22 cellular contexts compared by ENCODE assay signal in genomic region chr3:193808317-193808716, GRCh38.
"Had no signal": no experiment of that assay in that cellular context is flagged by ENCODE, and none has a peak within 500 bp of the region (broad histone marks: within the 10 kb centered on the region; RNA-seq: fewer than 3 reads in every experiment).

No MANE protein-coding gene starts in this region.

- FAIRE-seq: islet of Langerhans, kidney, small intestine had no signal

- H3K9me3 ChIP-seq: left lung, lower lobe of right lung, ovary, prostate gland, sigmoid colon, spleen, suprapubic skin, thoracic aorta, tibial artery, uterus had no signal

- H3K27me3 ChIP-seq: left lung, ovary, sigmoid colon, spleen, suprapubic skin, uterus had no signal

- H3K4me1 ChIP-seq: left lung, lower lobe of right lung, prostate gland, spleen, suprapubic skin, tibial artery, uterus had no signal

- H3K4me3 ChIP-seq: left lung, lower lobe of right lung, ovary, prostate gland, sigmoid colon, spleen, suprapubic skin, thoracic aorta, tibial artery, uterus had no signal

- H3K27ac ChIP-seq: left lung, lower lobe of right lung, ovary, prostate gland, sigmoid colon, spleen, suprapubic skin, thoracic aorta, tibial artery, uterus had no signal

- DNase-seq: hypothalamus; immature natural killer cell; kidney; left colon; left lung; lower lobe of right lung; mammary epithelial cell; mesenchymal stem cell; naive thymus-derived CD4-positive, alpha-beta T cell; ovary; right cardiac atrium; sigmoid colon; small intestine; spleen; stimulated activated CD4-positive, alpha-beta T cell treated with anti-CD3 and anti-CD28 coated beads, Interleukin-4, amount 100 ng/mL, for 24 hours; stimulated activated naive CD4-positive, alpha-beta T cell; tibial artery; uterus had no signal

- H3K36me3 ChIP-seq: left lung, lower lobe of right lung, ovary, prostate gland, sigmoid colon, spleen, suprapubic skin, thoracic aorta, tibial artery, uterus had no signal
